ENCODE assay signal across 12 cellular contexts in the genomic region with DNA sequence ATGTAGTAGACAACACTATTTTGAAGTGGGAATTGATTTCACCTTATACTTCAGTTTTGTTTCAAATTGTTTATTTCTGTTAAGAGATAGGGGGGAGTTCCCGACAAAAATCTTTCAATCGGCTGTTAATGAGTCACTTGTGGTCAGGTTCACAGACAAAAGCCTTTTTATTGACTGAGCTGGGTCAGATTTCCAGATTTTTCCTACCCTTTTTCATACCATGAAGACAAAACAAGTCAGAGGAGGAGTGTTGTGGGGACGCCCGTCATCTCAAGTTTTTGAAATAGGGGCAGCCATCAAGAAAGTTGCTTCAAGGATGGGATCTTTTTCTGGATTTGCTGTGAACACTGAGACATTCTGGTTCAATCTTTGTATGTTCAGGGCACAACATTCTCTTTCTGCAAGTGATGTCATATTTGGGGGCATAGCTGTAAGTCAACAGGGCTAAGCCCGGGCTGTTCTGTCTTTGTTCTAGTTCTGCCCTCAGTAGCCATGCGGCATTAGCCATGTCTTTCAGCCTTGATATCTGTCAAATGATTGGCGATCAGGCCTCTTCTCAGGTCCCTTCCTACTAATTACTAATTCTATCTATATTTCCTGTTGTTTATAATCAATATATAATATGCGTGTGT.
A peak's percentile ranks its signal among the peaks of the same experiment; 100 is the strongest.
DNase-seq lines count a peak whose midpoint lies in the region; ATAC-seq and TF ChIP-seq lines count a peak whose summit lies in the region.
"Had no signal": no experiment of that assay in that cellular context is flagged by ENCODE, and none has a peak within 500 bp of the region (broad histone marks: within the 10 kb centered on the region; RNA-seq: fewer than 3 reads in every experiment).

No MANE protein-coding gene starts in this region.

- H3K4me3 ChIP-seq in AG10803 (ENCODE audit: low read length) (no peak overlapping the region), SJSA1 (no peak overlapping the region)
- H3K4me3 ChIP-seq: ovary had no signal

- H3K36me3 Mint-ChIP-seq in HFFc6 (ENCODE audit: low read depth) (peaks cover 14% of the 10 kb centered on the region; the same call in 1 of the 2 replicates), glutamatergic neuron (ENCODE audit: unreplicated experiment) (no peaks in the 10 kb centered on the region)

- H3K4me1 Mint-ChIP-seq in HFFc6 (ENCODE audit: low read depth), result peaks cover 85% of the 10 kb centered on the region
- H3K4me1 Mint-ChIP-seq in glutamatergic neuron (ENCODE audit: low read depth, unreplicated experiment), result peaks cover 42% of the 10 kb centered on the region

- peak; percentile 83 for DNase-seq in AG10803 (ENCODE audit: low read depth)
- DNase-seq in HFFc6, result peak; percentile 77
- peak; percentile 49 to 86 for DNase-seq in SJSA1 (ENCODE audit: low read depth in 1 of 2, low spot score in 2 of 2)
- no peak for DNase-seq in glutamatergic neuron
- no peak for DNase-seq in NCI-H226
- DNase-seq in Kasumi-1 (lab: John Stamatoyannopoulos, UW), result no peak
- DNase-seq: activated T-cell treated with anti-CD3 and anti-CD28 coated beads for 4 hours, BE2C, NCI-H446 treated with DMSO at 0.1 percent for 48 hours, ovary had no signal

- no peaks in the 10 kb centered on the region for H3K9me3 ChIP-seq in SJSA1 (replicated peaks)
- H3K9me3 ChIP-seq: BE2C, ovary had no signal

- H3K27me3 ChIP-seq in SJSA1 (replicated peaks), result no peaks in the 10 kb centered on the region
- H3K27me3 ChIP-seq: BE2C, ovary had no signal

- H3K27me3 Mint-ChIP-seq in HFFc6 (ENCODE audit: insufficient read depth) (no peaks in the 10 kb centered on the region), glutamatergic neuron (ENCODE audit: unreplicated experiment) (no peaks in the 10 kb centered on the region)

- no peak for TF ChIP-seq CTCF in AG10803 (conservative IDR thresholded peaks at IDR 0.05; ENCODE audit: low read length)
- TF ChIP-seq CTCF in HFFc6 (IDR thresholded peaks at IDR 0.05), result no peak
- TF ChIP-seq CTCF in glutamatergic neuron (IDR thresholded peaks at IDR 0.05; ENCODE audit: partially characterized antibody, unreplicated experiment), result no peak

- ATAC-seq in HG03432 (IDR thresholded peaks at IDR 0.05; ENCODE audit: unreplicated experiment) (no peak), HG03469 (IDR thresholded peaks at IDR 0.05; ENCODE audit: unreplicated experiment) (no peak)

- no peaks in the 10 kb centered on the region for H3K9me3 Mint-ChIP-seq in HFFc6
- no peaks in the 10 kb centered on the region for H3K9me3 Mint-ChIP-seq in glutamatergic neuron (ENCODE audit: unreplicated experiment)

- H3K36me3 ChIP-seq in SJSA1, result no peaks in the 10 kb centered on the region
- H3K36me3 ChIP-seq: BE2C, ovary had no signal

- H3K4me1 ChIP-seq in SJSA1 (replicated peaks), result peaks cover 42% of the 10 kb centered on the region

- H3K4me3 Mint-ChIP-seq in HFFc6 (peak overlapping the region; percentile 58), glutamatergic neuron (ENCODE audit: unreplicated experiment) (peak overlapping the region; percentile 17)

- peak overlapping the region; percentile 81 for H3K27ac ChIP-seq in SJSA1
- H3K27ac ChIP-seq: ovary had no signal

- H3K27ac Mint-ChIP-seq in HFFc6 (peak overlapping the region; percentile 84), glutamatergic neuron (ENCODE audit: unreplicated experiment) (peak overlapping the region; percentile 73)

Comparison
In these comparisons a context has a peak if more than half of its experiments do, and no peak if none do; other contexts are left out.
1. DNase-seq: peak in AG10803 (single experiment), HFFc6 (single experiment) and SJSA1 (2 of 2); none in glutamatergic neuron (single experiment), NCI-H226 (single experiment) and Kasumi-1 (0 of 2).